Comparison of ENCODE assay signal across 8 cellular contexts in the genomic region with DNA sequence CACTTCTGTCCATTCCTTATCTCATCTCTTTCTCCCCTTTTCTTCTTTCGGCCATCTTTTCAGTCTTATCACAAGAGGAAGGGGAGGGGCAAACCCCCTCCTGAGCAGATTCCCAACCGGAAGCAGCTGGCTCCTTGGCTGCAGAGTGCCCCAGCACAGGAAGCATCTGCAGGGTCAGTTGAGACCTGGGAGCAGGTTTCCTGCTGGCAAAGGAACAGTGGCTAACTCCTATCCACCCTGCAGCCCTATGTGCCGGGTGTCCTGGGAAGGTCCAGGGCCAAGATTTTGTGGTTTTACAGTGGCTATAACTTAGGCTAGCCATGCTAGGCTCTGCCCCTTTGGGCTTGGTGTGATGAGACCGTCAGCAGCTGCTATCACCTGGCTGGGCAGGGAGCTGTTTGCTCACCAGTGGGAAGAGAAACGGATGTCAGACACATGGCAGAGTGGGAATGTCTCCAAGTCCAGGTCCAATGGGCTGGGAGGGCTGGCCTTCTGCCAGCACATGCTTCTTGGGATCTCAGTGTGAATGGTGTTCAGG. TPM values are rescaled to one million over a fixed set of nuclear protein-coding genes. Genes with fewer than 3 reads are reported as not detected.
DNase-seq lines count a peak whose midpoint lies in the region; ATAC-seq and TF ChIP-seq lines count a peak whose summit lies in the region.

No MANE protein-coding gene starts in this region.

- H3K4me1 ChIP-seq in SJCRH30 (peaks cover 25% of the 10 kb centered on the region), psoas muscle (peaks cover 69% of the 10 kb centered on the region)

- POLR2A ChIA-PET in activated CD4-positive, alpha-beta T cell treated with anti-CD3 and anti-CD28 coated beads for 36 hours (lab: Charles Lee), result interaction anchor here (0.6 to 1.7 kb wide), 2 partner anchors 9 to 41 kb away, joined by 5 to 8 read pairs; no protein-coding TSS in a partner anchor

- peaks cover 67% of the 10 kb centered on the region for H3K36me3 Mint-ChIP-seq in activated CD4-positive, alpha-beta T cell treated with anti-CD3 and anti-CD28 coated beads, Interleukin-2, amount 10 ng/mL, durations not matched to agents 24 days and 14 days (ENCODE audit: low read depth)
- peaks cover 52% of the 10 kb centered on the region for H3K36me3 Mint-ChIP-seq in activated CD4-positive, alpha-beta T cell treated with anti-CD3 and anti-CD28 coated beads for 36 hours (ENCODE audit: low read depth)

- no peak overlapping the region for H3K4me3 ChIP-seq in SJCRH30
- no peak overlapping the region for H3K4me3 ChIP-seq in fibroblast of villous mesenchyme (ENCODE audit: low read depth, low read length)
- no peak overlapping the region for H3K4me3 ChIP-seq in psoas muscle

- no peaks in the 10 kb centered on the region for H3K9me3 ChIP-seq in SJCRH30 (replicated peaks)
- H3K9me3 ChIP-seq in psoas muscle, result no peaks in the 10 kb centered on the region

- H3K4me1 Mint-ChIP-seq in activated CD4-positive, alpha-beta T cell treated with anti-CD3 and anti-CD28 coated beads, Interleukin-2, amount 10 ng/mL, durations not matched to agents 24 days and 14 days, result peaks cover 83% of the 10 kb centered on the region
- H3K4me1 Mint-ChIP-seq in activated CD4-positive, alpha-beta T cell treated with anti-CD3 and anti-CD28 coated beads for 36 hours, result peaks cover 61% of the 10 kb centered on the region

- no peaks in the 10 kb centered on the region for H3K9me3 Mint-ChIP-seq in activated CD4-positive, alpha-beta T cell treated with anti-CD3 and anti-CD28 coated beads, Interleukin-2, amount 10 ng/mL, durations not matched to agents 24 days and 14 days
- H3K9me3 Mint-ChIP-seq in activated CD4-positive, alpha-beta T cell treated with anti-CD3 and anti-CD28 coated beads for 36 hours (ENCODE audit: low read depth), result no peaks in the 10 kb centered on the region

- H3K27me3 ChIP-seq in SJCRH30 (no peaks in the 10 kb centered on the region), psoas muscle (ENCODE audit: insufficient read depth in 3 of 3, low read length in 2 of 3) (no peaks in the 10 kb centered on the region)

- CTCF ChIA-PET in activated CD4-positive, alpha-beta T cell treated with anti-CD3 and anti-CD28 coated beads for 36 hours (lab: Charles Lee), result interaction anchor here (0.5 to 24.4 kb wide), 8 partner anchors 11 to 307 kb away, joined by 3 to 890 read pairs (median 4); a partner anchor contains a TSS

- H3K27ac ChIP-seq in SJCRH30, result peak overlapping the region; percentile 85; the same call in 1 of the 2 replicates
- H3K27ac ChIP-seq in psoas muscle, result peak overlapping the region; percentile 76

- H3K27ac Mint-ChIP-seq in activated CD4-positive, alpha-beta T cell treated with anti-CD3 and anti-CD28 coated beads, Interleukin-2, amount 10 ng/mL, durations not matched to agents 24 days and 14 days, result no peak overlapping the region
- H3K27ac Mint-ChIP-seq in activated CD4-positive, alpha-beta T cell treated with anti-CD3 and anti-CD28 coated beads for 36 hours, result no peak overlapping the region

- H3K36me3 ChIP-seq in SJCRH30 (peaks cover 20% of the 10 kb centered on the region), psoas muscle (ENCODE audit: insufficient read depth in 1 of 2, low read depth in 1 of 2) (peaks cover 8 to 42% of the 10 kb centered on the region in 2 donors)

- peak in 3 of 4 donors; percentile 2 to 7 (median 6) for ATAC-seq in psoas muscle
- no peak for ATAC-seq in activated CD4-positive, CD25-positive, alpha-beta regulatory T cell treated with anti-CD3 and anti-CD28 coated beads, Interleukin-2, amount 50 U/mL, for 24 hours
- ATAC-seq in activated CD4-positive, alpha-beta T cell treated with anti-CD3 and anti-CD28 coated beads for 36 hours, result no peak
- ATAC-seq in HG03521 (IDR thresholded peaks at IDR 0.05; ENCODE audit: unreplicated experiment), result no peak

- DNase-seq in activated CD4-positive, alpha-beta T cell treated with anti-CD3 and anti-CD28 coated beads, Interleukin-2, amount 10 ng/mL, durations not matched to agents 24 days and 14 days, result peak; percentile 57
- no peak for DNase-seq in activated CD4-positive, alpha-beta T cell treated with anti-CD3 and anti-CD28 coated beads, Interleukin-2, amount 50 U/mL, for 48 hours
- peak; percentile 66 to 72 for DNase-seq in SJCRH30
- DNase-seq in fibroblast of villous mesenchyme (ENCODE audit: low read depth), result peak; percentile 73
- DNase-seq in psoas muscle, result no peak
- no peak for DNase-seq in activated CD4-positive, alpha-beta T cell treated with anti-CD3 and anti-CD28 coated beads for 36 hours

- WGBS in psoas muscle, 3 donors, result 18 to 33% (median 24%) methylated on average over 5 of the region's 5 CpGs

- H3K4me3 Mint-ChIP-seq in activated CD4-positive, alpha-beta T cell treated with anti-CD3 and anti-CD28 coated beads, Interleukin-2, amount 10 ng/mL, durations not matched to agents 24 days and 14 days, result peak overlapping the region; percentile 51
- H3K4me3 Mint-ChIP-seq in activated CD4-positive, alpha-beta T cell treated with anti-CD3 and anti-CD28 coated beads for 36 hours, result no peak overlapping the region

- no peaks in the 10 kb centered on the region for H3K27me3 Mint-ChIP-seq in activated CD4-positive, alpha-beta T cell treated with anti-CD3 and anti-CD28 coated beads, Interleukin-2, amount 10 ng/mL, durations not matched to agents 24 days and 14 days
- H3K27me3 Mint-ChIP-seq in activated CD4-positive, alpha-beta T cell treated with anti-CD3 and anti-CD28 coated beads for 36 hours, result no peaks in the 10 kb centered on the region

- TF ChIP-seq CTCF in fibroblast of villous mesenchyme (IDR thresholded peaks at IDR 0.05; ENCODE audit: insufficient read depth, low read depth, low read length) (no peak), psoas muscle (IDR thresholded peaks at IDR 0.05) (no peak)

- intact Hi-C loops in activated CD4-positive, alpha-beta T cell treated with anti-CD3 and anti-CD28 coated beads, Interleukin-2, amount 10 ng/mL, durations not matched to agents 24 days and 14 days (cut with micrococcal nuclease), result no loop called here
- intact Hi-C loops in psoas muscle (cut with DNase I), result loop anchor here in 1 of 2 donors (2.0 kb wide), 1 partner anchor 41 kb away; a partner anchor contains a TSS
- intact Hi-C loops in activated CD4-positive, alpha-beta T cell treated with anti-CD3 and anti-CD28 coated beads for 36 hours (cut with DNase I, micrococcal nuclease), result no loop called here

RNA-seq across cellular contexts. Expression of a gene that starts 40.4 kb away (rescaled TPM):
- 43.4 and 44.1 TPM in 2 replicates for total RNA-seq in activated CD4-positive, alpha-beta T cell treated with anti-CD3 and anti-CD28 coated beads, Interleukin-2, amount 10 ng/mL, durations not matched to agents 24 days and 14 days
- total RNA-seq in SJCRH30 (2014; rRNA removed; shearing (Covaris generic)), result 11.1 and 13.2 TPM in 2 replicates
- total RNA-seq in fibroblast of villous mesenchyme (42.7 and 60.2 TPM in 2 replicates), psoas muscle (10 to 100 TPM; 10.5 to 25.0 (median 13.2) TPM)
- polyA plus RNA-seq in psoas muscle, result 10 to 100 TPM in 1 of 3 donors, 1 to 10 TPM in 2; 4.4 to 22.0 (median 6.4) TPM
- 10 to 100 TPM; 29.2 to 32.7 TPM for total RNA-seq in activated CD4-positive, alpha-beta T cell treated with anti-CD3 and anti-CD28 coated beads for 36 hours

Comparison
In these comparisons a context has a peak if more than half of its experiments do, and no peak if none do; other contexts are left out.
1. DNase-seq: peak in activated CD4-positive, alpha-beta T cell treated with anti-CD3 and anti-CD28 coated beads, Interleukin-2, amount 10 ng/mL, durations not matched to agents 24 days and 14 days (single experiment), SJCRH30 (2 of 2) and fibroblast of villous mesenchyme (single experiment); none in activated CD4-positive, alpha-beta T cell treated with anti-CD3 and anti-CD28 coated beads, Interleukin-2, amount 50 U/mL, for 48 hours (0 of 2), psoas muscle (0 of 2) and activated CD4-positive, alpha-beta T cell treated with anti-CD3 and anti-CD28 coated beads for 36 hours (single experiment).
2. ATAC-seq: peak in psoas muscle (3 of 4); none in activated CD4-positive, CD25-positive, alpha-beta regulatory T cell treated with anti-CD3 and anti-CD28 coated beads, Interleukin-2, amount 50 U/mL, for 24 hours (0 of 2), activated CD4-positive, alpha-beta T cell treated with anti-CD3 and anti-CD28 coated beads for 36 hours (single experiment) and HG03521 (single experiment).